In genomic region chrX:78092296-78092695, GRCh38 we compare ENCODE assay signal across 9 cellular contexts. TPM values are rescaled to one million over a fixed set of nuclear protein-coding genes. Genes with fewer than 3 reads are reported as not detected.
A peak's percentile ranks its signal among the peaks of the same experiment; 100 is the strongest.
DNase-seq lines count a peak whose midpoint lies in the region; ATAC-seq and TF ChIP-seq lines count a peak whose summit lies in the region.
"Had no signal": no experiment of that assay in that cellular context is flagged by ENCODE, and none has a peak within 500 bp of the region (broad histone marks: within the 10 kb centered on the region; RNA-seq: fewer than 3 reads in every experiment).

No MANE protein-coding gene starts in this region.

- peak; percentile 45 for DNase-seq in UCSD-AML1 (lab: John Stamatoyannopoulos, UW; ENCODE audit: unreplicated experiment)
- no peak for DNase-seq in kidney epithelial cell (ENCODE audit: low read depth)
- no peak for DNase-seq in mesenteric fat pad (ENCODE audit: low spot score)
- no peak for DNase-seq in right cardiac atrium
- DNase-seq in retina: no peak

- ATAC-seq in GM18907 (IDR thresholded peaks at IDR 0.05; ENCODE audit: unreplicated experiment) (peak; percentile 90), HG03139 (IDR thresholded peaks at IDR 0.05; ENCODE audit: unreplicated experiment) (peak; percentile 83), right cardiac atrium (no peak)

- WGBS in right cardiac atrium: 24% methylated on average over 2 of the region's 2 CpGs

- TF ChIP-seq CTCF in C4-2B (conservative IDR thresholded peaks at IDR 0.05) (peak; percentile 30), kidney epithelial cell (IDR thresholded peaks at IDR 0.05; ENCODE audit: insufficient read depth, low read length, poor library complexity, severe bottlenecking) (peak; percentile 48)

- H3K4me1 ChIP-seq in right cardiac atrium (ENCODE audit: control insufficient read depth, insufficient read depth, low read length): no peaks in the 10 kb centered on the region

- intact Hi-C loops in right cardiac atrium (cut with DNase I): loop anchor here in 1 of 4 donors (10.0 kb wide), 1 partner anchor 757 kb away; no protein-coding TSS in a partner anchor

- no peak overlapping the region for H3K4me3 ChIP-seq in kidney epithelial cell (ENCODE audit: low read depth, low read length)
- H3K4me3 ChIP-seq in right cardiac atrium (ENCODE audit: low read length): no peak overlapping the region
- H3K4me3 ChIP-seq: lung had no signal

- H3K27me3 ChIP-seq in kidney epithelial cell (ENCODE audit: control insufficient read depth, insufficient read depth, low read length) (no peaks in the 10 kb centered on the region), right cardiac atrium (ENCODE audit: control insufficient read depth, insufficient read depth) (no peaks in the 10 kb centered on the region)

- H3K27ac ChIP-seq in C4-2B (no peak overlapping the region), right cardiac atrium (ENCODE audit: low read length) (no peak overlapping the region)

- no peaks in the 10 kb centered on the region for H3K36me3 ChIP-seq in kidney epithelial cell (ENCODE audit: control insufficient read depth, insufficient read depth, low read length)

- H3K9me3 ChIP-seq in right cardiac atrium (ENCODE audit: control insufficient read depth, low read length): no peaks in the 10 kb centered on the region

RNA-seq across cellular contexts. Expression of gene PGK1, which starts 11.8 kb away (rescaled TPM):
- total RNA-seq in kidney epithelial cell (231 and 245 TPM in 2 replicates), mesenteric fat pad (339 TPM), right cardiac atrium (100 to 1,000 TPM; 421 to 475 (median 440) TPM)
- polyA plus RNA-seq in right cardiac atrium: 234 TPM

RNA-seq across cellular contexts. Expression of gene TAF9B, which starts 47.2 kb away (rescaled TPM):
- total RNA-seq in kidney epithelial cell (17.5 and 17.8 TPM in 2 replicates), mesenteric fat pad (15.3 TPM), right cardiac atrium (10 to 100 TPM; 20.1 to 25.5 (median 21.9) TPM)
- polyA plus RNA-seq in right cardiac atrium: 14.8 TPM

Comparison
In these comparisons a context has a peak if more than half of its experiments do, and no peak if none do; other contexts are left out.
1. ATAC-seq: peak in GM18907 (single experiment) and HG03139 (single experiment); none in right cardiac atrium (0 of 2).